8 cellular contexts compared by ENCODE assay signal in the genomic region with DNA sequence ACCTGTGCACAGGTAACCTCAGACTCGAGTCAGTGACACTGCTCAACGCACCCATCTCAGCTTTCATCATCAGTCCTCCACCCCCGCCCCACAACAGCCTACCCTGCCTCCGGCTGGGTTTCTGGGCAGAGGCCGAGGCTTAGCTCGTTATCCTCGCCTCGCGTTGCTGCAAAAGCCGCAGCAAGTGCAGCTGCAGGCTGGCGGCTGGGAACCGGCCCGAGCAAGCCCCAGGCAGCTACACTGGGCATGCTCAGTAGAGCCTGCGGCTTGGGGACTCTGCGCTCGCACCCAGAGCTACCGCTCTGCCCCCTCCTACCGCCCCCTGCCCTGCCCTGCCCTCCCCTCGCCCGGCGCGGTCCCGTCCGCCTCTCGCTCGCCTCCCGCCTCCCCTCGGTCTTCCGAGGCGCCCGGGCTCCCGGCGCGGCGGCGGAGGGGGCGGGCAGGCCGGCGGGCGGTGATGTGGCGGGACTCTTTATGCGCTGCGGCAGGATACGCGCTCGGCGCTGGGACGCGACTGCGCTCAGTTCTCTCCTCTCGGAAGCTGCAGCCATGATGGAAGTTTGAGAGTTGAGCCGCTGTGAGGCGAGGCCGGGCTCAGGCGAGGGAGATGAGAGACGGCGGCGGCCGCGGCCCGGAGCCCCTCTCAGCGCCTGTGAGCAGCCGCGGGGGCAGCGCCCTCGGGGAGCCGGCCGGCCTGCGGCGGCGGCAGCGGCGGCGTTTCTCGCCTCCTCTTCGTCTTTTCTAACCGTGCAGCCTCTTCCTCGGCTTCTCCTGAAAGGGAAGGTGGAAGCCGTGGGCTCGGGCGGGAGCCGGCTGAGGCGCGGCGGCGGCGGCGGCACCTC. TPM values are rescaled to one million over a fixed set of nuclear protein-coding genes. Genes with fewer than 3 reads are reported as not detected.
DNase-seq lines count a peak whose midpoint lies in the region; TF ChIP-seq lines count a peak whose summit lies in the region.

A gene with protein sequence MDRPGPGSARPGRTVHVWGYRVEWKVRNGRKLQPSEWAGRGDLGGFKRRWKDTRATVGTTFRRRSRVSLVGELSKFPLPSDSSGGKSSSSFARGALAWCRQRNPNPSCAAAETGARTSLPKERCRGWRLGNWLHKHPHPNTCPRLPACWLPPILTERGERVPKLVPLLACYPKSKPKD (minus strand): TSS at position 432 of the 842 bp plus-strand sequence. CDS start 1,046 bp downstream, outside the sequence.
PTEN (plus strand) TSS at position 524 of the 842 bp plus-strand sequence. CDS start 845 bp downstream, outside the sequence.

- in situ Hi-C loops in HAP-1 (cut with MboI; ENCODE audit: low sequenced_read_pairs), result no loop called here

- H3K4me2 ChIP-seq in osteoblast (ENCODE audit: insufficient read depth, low read length), result peak within 1 kb of the TSS; percentile 92

- H3K36me3 ChIP-seq in HAP-1 (replicated peaks) (no peaks in the 10 kb centered on the region), osteoblast (ENCODE audit: insufficient read depth, low read length) (no peaks in the 10 kb centered on the region)

- peak within 1 kb of the TSS; percentile 89 for H3K27ac Mint-ChIP-seq in activated naive CD8-positive, alpha-beta T cell
- H3K27ac Mint-ChIP-seq in glutamatergic neuron (ENCODE audit: unreplicated experiment), result peak within 1 kb of the TSS; percentile 98

- H3K79me2 ChIP-seq in osteoblast (ENCODE audit: insufficient read depth, low read length), result peaks cover 43% of the 10 kb centered on the region

- DNase-seq in ELR (ENCODE audit: low read depth), result peak; percentile 93
- peak; percentile 71 to 89 for DNase-seq in HAP-1 (ENCODE audit: low spot score in 2 of 2)
- DNase-seq in NAMALWA (ENCODE audit: low spot score), result peak; percentile 94
- DNase-seq in SKM-1 (lab: John Stamatoyannopoulos, UW; ENCODE audit: unreplicated experiment), result peak; percentile 74
- DNase-seq in glutamatergic neuron, result peak; percentile 94
- DNase-seq in osteoblast (ENCODE audit: insufficient read length, low spot score, missing footprints), result peak; percentile 96

- H3K4me3 ChIP-seq in HAP-1 (peak within 1 kb of the TSS; percentile 73), osteoblast (ENCODE audit: insufficient read depth, low read length) (peak within 1 kb of the TSS; percentile 96)

- peaks cover under 1% of the 10 kb centered on the region for H3K36me3 Mint-ChIP-seq in activated naive CD8-positive, alpha-beta T cell
- peaks cover 5% of the 10 kb centered on the region for H3K36me3 Mint-ChIP-seq in glutamatergic neuron (ENCODE audit: unreplicated experiment)

- no peaks in the 10 kb centered on the region for H3K9me3 ChIP-seq in HAP-1
- H3K9me3 ChIP-seq in osteoblast (ENCODE audit: low read depth, low read length), result no peaks in the 10 kb centered on the region

- H3K27me3 ChIP-seq in HAP-1 (ENCODE audit: low read depth), result no peaks in the 10 kb centered on the region
- no peaks in the 10 kb centered on the region for H3K27me3 ChIP-seq in osteoblast (ENCODE audit: insufficient read depth, low read length)

- H3K4me1 ChIP-seq in HAP-1, result peaks cover 4% of the 10 kb centered on the region; the same call in 1 of the 2 replicates
- peaks cover 20% of the 10 kb centered on the region for H3K4me1 ChIP-seq in osteoblast (ENCODE audit: insufficient read depth, low read length)

- peak within 1 kb of the TSS; percentile 85 for H2AFZ ChIP-seq in osteoblast (ENCODE audit: low read length)

- TF ChIP-seq CTCF in glutamatergic neuron (IDR thresholded peaks at IDR 0.05; ENCODE audit: partially characterized antibody, unreplicated experiment) (no peak), osteoblast (IDR thresholded peaks at IDR 0.05; ENCODE audit: extremely low read depth, low read depth, low read length) (no peak)

- H3K4me3 Mint-ChIP-seq in activated naive CD8-positive, alpha-beta T cell, result peak within 1 kb of the TSS; percentile 97
- H3K4me3 Mint-ChIP-seq in glutamatergic neuron (ENCODE audit: unreplicated experiment), result peak within 1 kb of the TSS; percentile 100

- no peaks in the 10 kb centered on the region for H3K27me3 Mint-ChIP-seq in activated naive CD8-positive, alpha-beta T cell
- H3K27me3 Mint-ChIP-seq in glutamatergic neuron (ENCODE audit: unreplicated experiment), result peaks cover 13% of the 10 kb centered on the region

- peaks cover 34% of the 10 kb centered on the region for H4K20me1 ChIP-seq in osteoblast (ENCODE audit: insufficient read depth, low read length)

- H3K4me1 Mint-ChIP-seq in activated naive CD8-positive, alpha-beta T cell (ENCODE audit: low read depth), result peaks cover 51% of the 10 kb centered on the region
- peaks cover 15% of the 10 kb centered on the region for H3K4me1 Mint-ChIP-seq in glutamatergic neuron (ENCODE audit: low read depth, unreplicated experiment)

- no peaks in the 10 kb centered on the region for H3K9me3 Mint-ChIP-seq in activated naive CD8-positive, alpha-beta T cell (ENCODE audit: low read depth)
- H3K9me3 Mint-ChIP-seq in glutamatergic neuron (ENCODE audit: unreplicated experiment), result peaks cover 23% of the 10 kb centered on the region

- peak within 1 kb of the TSS; percentile 81 for H3K27ac ChIP-seq in osteoblast (ENCODE audit: low read depth, low read length)
- peak within 1 kb of the TSS; percentile 88 for H3K27ac ChIP-seq in temporal lobe (ENCODE audit: low read depth, low read length)

RNA-seq across cellular contexts. Expression of the first gene that starts in this region (rescaled TPM):
- total RNA-seq in glutamatergic neuron (ENCODE audit: unreplicated experiment) (0.27 TPM), osteoblast (0.59 and 0.72 TPM in 2 replicates), temporal lobe (0.49 TPM)

RNA-seq across cellular contexts. Expression of gene PTEN, which starts in this region (rescaled TPM):
- total RNA-seq in glutamatergic neuron (ENCODE audit: unreplicated experiment) (61.2 TPM), osteoblast (169 and 193 TPM in 2 replicates), temporal lobe (147 TPM)

Comparison
In these comparisons a context has a peak if more than half of its experiments do, and no peak if none do; other contexts are left out.
1. Peak in every context shown above with its lines: DNase-seq, H3K4me3 ChIP-seq and H3K27ac ChIP-seq.